ENCODE assay signal across 1 cellular context in the genomic region with DNA sequence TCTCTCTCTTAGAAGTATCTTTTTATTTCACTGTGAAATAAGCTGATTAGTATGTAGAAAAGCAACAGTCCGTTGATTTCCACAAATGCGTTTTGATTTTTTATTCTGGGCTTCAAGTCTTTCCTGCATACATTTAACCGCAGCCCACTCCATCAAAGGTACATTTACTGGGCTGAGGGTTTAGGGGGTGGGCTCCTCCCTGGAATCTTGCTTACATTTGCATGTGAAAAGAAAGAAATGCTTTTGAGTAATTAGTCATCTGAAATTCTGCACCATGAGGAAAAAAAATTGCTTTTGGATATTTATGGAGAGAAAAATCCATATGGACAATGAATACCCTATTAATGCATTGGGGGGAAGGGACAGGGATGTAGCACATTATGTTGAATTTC.
A peak's percentile ranks its signal among the peaks of the same experiment; 100 is the strongest.
TF ChIP-seq lines count a peak whose summit lies in the region.

No MANE protein-coding gene starts in this region.

TF ChIP-seq in H1, 55 proteins besides CTCF, POLR2A, EP300 and RAD21:
- TF ChIP-seq ATF3 (IDR thresholded peaks at IDR 0.05; ENCODE audit: insufficient read depth, low read depth, low read length) (no peak), BRCA1 (IDR thresholded peaks at IDR 0.05; ENCODE audit: low read depth, low read length) (no peak), POU5F1 (IDR thresholded peaks at IDR 0.05; ENCODE audit: low read depth, low read length) (0 out of 2 replicates have a peak, but pooled peaks have one; percentile 6), CHD1 (IDR thresholded peaks at IDR 0.05; ENCODE audit: low read depth, low read length) (no peak), MAFK (IDR thresholded peaks at IDR 0.05; ENCODE audit: low read depth, low read length) (no peak), TEAD4 (IDR thresholded peaks at IDR 0.05; ENCODE audit: low read depth, low read length) (peak; percentile 76; the same call in 1 of the 2 replicates), JUND (IDR thresholded peaks at IDR 0.05; ENCODE audit: low read length) (no peak)
